ENCODE assay signal across 8 cellular contexts in genomic region chr7:102834999-102835398, GRCh38.
DNase-seq lines count a peak whose midpoint lies in the region; ATAC-seq and TF ChIP-seq lines count a peak whose summit lies in the region.

No MANE protein-coding gene starts in this region.

- H3K4me3 Mint-ChIP-seq in nephron progenitor cell, result no peak overlapping the region

- peaks cover 21% of the 10 kb centered on the region for H3K4me1 ChIP-seq in A673 (ENCODE audit: insufficient read depth, low read length, poor library complexity, severe bottlenecking)

- peak; percentile 90 for ATAC-seq in GM19043 (IDR thresholded peaks at IDR 0.05; ENCODE audit: low read depth, unreplicated experiment)
- ATAC-seq in HG03442 (IDR thresholded peaks at IDR 0.05; ENCODE audit: unreplicated experiment), result peak; percentile 96
- ATAC-seq in stimulated activated naive CD8-positive, alpha-beta T cell treated with anti-CD3 and anti-CD28 coated beads, Interleukin-15, Interleukin-2, amounts not matched to agents 100 U/mL and 50 U/mL, for 24 hours, result peak; percentile 96

- peaks cover 25% of the 10 kb centered on the region for H3K36me3 Mint-ChIP-seq in nephron progenitor cell (ENCODE audit: low read depth)

- H3K36me3 ChIP-seq in A673 (ENCODE audit: insufficient read depth, low read length, poor library complexity, severe bottlenecking), result no peaks in the 10 kb centered on the region

- no peaks in the 10 kb centered on the region for H3K9me3 ChIP-seq in A673 (ENCODE audit: low read depth, low read length, poor library complexity, severe bottlenecking)

- H3K9me3 Mint-ChIP-seq in nephron progenitor cell, result no peaks in the 10 kb centered on the region

- CTCF ChIA-PET in A673 (lab: Charles Lee), result no interaction called here

- peaks cover 9% of the 10 kb centered on the region for H3K4me1 Mint-ChIP-seq in nephron progenitor cell

- DNase-seq in A673 (ENCODE audit: low spot score) (peak; percentile 37), astrocyte of the hippocampus (ENCODE audit: low read depth, low spot score) (peak; percentile 71), NCI-H774 (lab: John Stamatoyannopoulos, UW) (no peak), putamen (ENCODE audit: low spot score) (no peak), nephron progenitor cell (no peak)
- DNase-seq in stimulated activated naive CD8-positive, alpha-beta T cell treated with anti-CD3 and anti-CD28 coated beads, Interleukin-15, Interleukin-2, amounts not matched to agents 100 U/mL and 50 U/mL, for 24 hours, result peak; percentile 18

- POLR2A ChIA-PET in A673 (lab: Charles Lee; ENCODE audit: low non-redundant PET), result no interaction called here

- no peak overlapping the region for H3K4me3 ChIP-seq in A673 (ENCODE audit: low read depth, low read length, poor library complexity, severe bottlenecking)

- no peaks in the 10 kb centered on the region for H3K27me3 ChIP-seq in A673 (replicated peaks; ENCODE audit: insufficient read depth, low read depth, low read length, poor library complexity)

- BruUV-seq in A673 (replicated peaks; lab: Mats Ljungman, UMichigan), result no TSS peak

- no peak overlapping the region for H3K27ac ChIP-seq in A673 (ENCODE audit: low read depth, low read length, poor library complexity, severe bottlenecking)

- H3K27me3 Mint-ChIP-seq in nephron progenitor cell (ENCODE audit: low read depth, poor library complexity), result no peaks in the 10 kb centered on the region

- intact Hi-C loops in A673 (cut with micrococcal nuclease; ENCODE audit: unreplicated experiment), result loop anchor here (5.0 kb wide), 1 partner anchor 37 kb away; no protein-coding TSS in a partner anchor

- TF ChIP-seq CTCF in A673 (conservative IDR thresholded peaks at IDR 0.05; ENCODE audit: low read depth, low read length), result no peak
- TF ChIP-seq CTCF in nephron progenitor cell (IDR thresholded peaks at IDR 0.05), result no peak

- no peak overlapping the region for H3K27ac Mint-ChIP-seq in nephron progenitor cell

Comparison
In these comparisons a context has a peak if more than half of its experiments do, and no peak if none do; other contexts are left out.
1. DNase-seq: peak in A673 (single experiment), astrocyte of the hippocampus (single experiment) and stimulated activated naive CD8-positive, alpha-beta T cell treated with anti-CD3 and anti-CD28 coated beads, Interleukin-15, Interleukin-2, amounts not matched to agents 100 U/mL and 50 U/mL, for 24 hours (single experiment); none in NCI-H774 (single experiment), putamen (single experiment) and nephron progenitor cell (single experiment).
2. Peak in every context shown above with its lines, with median percentiles within 50 percentile points of each other: ATAC-seq.